20 cellular contexts compared by ENCODE assay signal in genomic region chrX:134692233-134692632, GRCh38. TPM values are rescaled to one million over a fixed set of nuclear protein-coding genes. Genes with fewer than 3 reads are reported as not detected.
"Had no signal": no experiment of that assay in that cellular context is flagged by ENCODE, and none has a peak within 500 bp of the region (broad histone marks: within the 10 kb centered on the region; RNA-seq: fewer than 3 reads in every experiment).

No MANE protein-coding gene starts in this region.

- H3K4me2 ChIP-seq: neural progenitor cell had no signal

- H3K4me1 ChIP-seq: esophagus muscularis mucosa, neural progenitor cell, right atrium auricular region, upper lobe of right lung had no signal

- H3K27me3 ChIP-seq: neural progenitor cell, right atrium auricular region, upper lobe of right lung had no signal

- H2AFZ ChIP-seq: neural progenitor cell had no signal

- H3K27ac ChIP-seq: esophagus muscularis mucosa, neural progenitor cell, right atrium auricular region, upper lobe of right lung had no signal

- ATAC-seq: activated CD8-positive, alpha-beta memory T cell treated with anti-CD3 and anti-CD28 coated beads, Interleukin-2, amount 10 ng/mL, durations not matched to agents 7 days and 5 days; activated T-cell treated with anti-CD3 and anti-CD28 coated beads, Interleukin-2, amount 50 U/mL, for 4 hours; left lobe of liver; stimulated activated naive CD8-positive, alpha-beta T cell treated with anti-CD3 and anti-CD28 coated beads, Interleukin-15, Interleukin-2, amounts not matched to agents 100 U/mL and 50 U/mL, for 24 hours; upper lobe of right lung had no signal

- H3K9me3 ChIP-seq: esophagus muscularis mucosa, right atrium auricular region, upper lobe of right lung had no signal

- H3K36me3 ChIP-seq: esophagus muscularis mucosa, neural progenitor cell, right atrium auricular region, upper lobe of right lung had no signal

- H3K4me3 ChIP-seq: esophagus muscularis mucosa, neural progenitor cell, right atrium auricular region, upper lobe of right lung had no signal

- DNase-seq: activated CD4-positive, alpha-beta T cell treated with anti-CD3 and anti-CD28 coated beads, Interleukin-2, amount 50 U/mL, for 4 hours; activated CD8-positive, alpha-beta memory T cell treated with anti-CD3 and anti-CD28 coated beads, Interleukin-2, amount 10 ng/mL, durations not matched to agents 7 days and 5 days; activated gamma-delta T cell treated with Interleukin-2 at 50 U/mL for 16 hours; activated naive CD8-positive, alpha-beta T cell treated with anti-CD3 and anti-CD28 coated beads for 36 hours; activated T-cell treated with anti-CD3 and anti-CD28 coated beads, Interleukin-2, amount 50 U/mL, for 4 hours; anterior cingulate cortex; endodermal cell; stimulated activated CD4-positive, alpha-beta T cell treated with anti-CD3 and anti-CD28 coated beads, Interleukin-12 subunit alpha, Interleukin-12 subunit beta, amount 100 ng/mL, for 4 hours; stimulated activated CD4-positive, alpha-beta T cell treated with anti-CD3 and anti-CD28 coated beads, Interleukin-2, amount 100 ng/mL, for 48 hours; stimulated activated CD8-positive, alpha-beta memory T cell treated with anti-CD3 and anti-CD28 coated beads, Interleukin-4, amount 100 ng/mL, for 48 hours; stimulated activated naive CD8-positive, alpha-beta T cell treated with anti-CD3 and anti-CD28 coated beads, Interleukin-15, Interleukin-2, amounts not matched to agents 100 U/mL and 50 U/mL, for 24 hours; upper lobe of right lung had no signal

RNA-seq across cellular contexts. Expression of gene PLAC1, which starts 34.0 kb away (rescaled TPM):
- total RNA-seq: activated CD8-positive, alpha-beta memory T cell treated with anti-CD3 and anti-CD28 coated beads, Interleukin-2, amount 10 ng/mL, durations not matched to agents 7 days and 5 days; activated naive CD8-positive, alpha-beta T cell treated with anti-CD3 and anti-CD28 coated beads for 36 hours; chondrocyte; dermis microvascular lymphatic vessel endothelial cell; endodermal cell; esophagus muscularis mucosa; left lobe of liver; right atrium auricular region; T-helper 2 cell treated with Interferon-gamma antibody and Interleukin-4, amounts not matched to agents 100 ng/mL and 5 ng/mL, for 36 hours; temporal lobe; upper lobe of right lung had no signal
